ENCODE assay signal across 35 cellular contexts in the genomic region with DNA sequence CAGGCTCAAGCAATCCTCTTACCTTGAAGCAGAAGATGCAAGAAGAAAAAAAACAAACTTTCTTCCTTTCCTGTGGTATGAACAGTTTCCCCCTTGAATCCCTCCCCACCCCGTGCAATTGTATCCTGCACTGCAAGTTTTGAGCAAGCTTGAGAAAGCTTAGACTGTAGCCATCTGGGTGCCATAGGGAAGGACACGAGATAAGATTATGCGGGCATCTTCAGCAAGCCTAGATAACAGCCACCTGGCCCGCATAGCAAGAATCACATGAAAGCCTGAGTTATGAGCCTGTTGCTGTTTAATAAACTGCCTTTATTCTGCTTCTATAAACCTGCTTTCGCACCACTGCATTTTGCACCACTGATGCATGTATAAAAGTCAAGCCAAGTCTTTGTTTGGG.
"Had no signal": no experiment of that assay in that cellular context is flagged by ENCODE, and none has a peak within 500 bp of the region (broad histone marks: within the 10 kb centered on the region; RNA-seq: fewer than 3 reads in every experiment).

No MANE protein-coding gene starts in this region.

- H3K27me3 ChIP-seq: adrenal gland, body of pancreas, brain microvascular endothelial cell, breast epithelium had no signal

- H3K36me3 Mint-ChIP-seq: activated naive CD8-positive, alpha-beta T cell treated with anti-CD3 and anti-CD28 coated beads for 36 hours had no signal

- H3K27ac ChIP-seq: adrenal gland, body of pancreas, brain microvascular endothelial cell, breast epithelium, VCaP had no signal

- DNase-seq: activated CD4-positive, alpha-beta memory T cell treated with anti-CD3 and anti-CD28 coated beads, Interleukin-2, amount 10 ng/mL, durations not matched to agents 7 days and 5 days; activated CD4-positive, alpha-beta T cell treated with anti-CD3 and anti-CD28 coated beads for 1 hour; activated CD4-positive, alpha-beta T cell treated with anti-CD3 and anti-CD28 coated beads for 36 hours; activated CD4-positive, alpha-beta T cell treated with anti-CD3 and anti-CD28 coated beads for 48 hours; activated CD4-positive, alpha-beta T cell treated with anti-CD3 and anti-CD28 coated beads, Interleukin-2, amount 10 ng/mL, durations not matched to agents 7 days and 5 days; activated CD4-positive, alpha-beta T cell treated with anti-CD3 and anti-CD28 coated beads, Interleukin-2, amount 50 U/mL, for 48 hours; activated CD4-positive, CD25-positive, alpha-beta regulatory T cell; activated CD8-positive, alpha-beta memory T cell treated with anti-CD3 and anti-CD28 coated beads for 24 hours; activated CD8-positive, alpha-beta memory T cell treated with anti-CD3 and anti-CD28 coated beads, Interleukin-2, amount 10 ng/mL, durations not matched to agents 7 days and 5 days; activated CD8-positive, alpha-beta memory T cell treated with anti-CD3 and anti-CD28 coated beads, Interleukin-2, amount 50 U/mL, for 48 hours; activated CD8-positive, alpha-beta T cell treated with anti-CD3 and anti-CD28 coated beads, Interleukin-2, amount 10 ng/mL, durations not matched to agents 7 days and 5 days; activated effector memory CD4-positive, alpha-beta T cell treated with Interleukin-2 at 50 U/mL for 16 hours; activated gamma-delta T cell; activated naive CD4-positive, alpha-beta T cell treated with anti-CD3 and anti-CD28 coated beads, Interleukin-2, amount 50 U/mL, for 16 hours; activated naive CD4-positive, alpha-beta T cell treated with Interleukin-2 at 50 U/mL for 16 hours; activated naive CD8-positive, alpha-beta T cell treated with anti-CD3 and anti-CD28 coated beads for 36 hours; activated T-cell treated with anti-CD3 and anti-CD28 coated beads, Interleukin-2, amount 50 U/mL, for 24 hours; activated T-cell treated with anti-CD3 and anti-CD28 coated beads, Interleukin-2, amount 50 U/mL, for 48 hours; adrenal gland; amniotic stem cell; aorta; body of pancreas; brain microvascular endothelial cell; cerebellar nuclear complex; T-helper 1 cell; T-helper 2 cell; T-helper 9 cell had no signal

- H3K4me1 Mint-ChIP-seq: activated CD4-positive, alpha-beta memory T cell treated with anti-CD3 and anti-CD28 coated beads, Interleukin-2, amount 10 ng/mL, durations not matched to agents 7 days and 5 days; activated CD4-positive, alpha-beta T cell treated with anti-CD3 and anti-CD28 coated beads for 36 hours; activated CD4-positive, alpha-beta T cell treated with anti-CD3 and anti-CD28 coated beads, Interleukin-2, amount 10 ng/mL, durations not matched to agents 7 days and 5 days; activated CD8-positive, alpha-beta memory T cell treated with anti-CD3 and anti-CD28 coated beads, Interleukin-2, amount 10 ng/mL, durations not matched to agents 7 days and 5 days; activated naive CD8-positive, alpha-beta T cell treated with anti-CD3 and anti-CD28 coated beads for 36 hours; central memory CD8-positive, alpha-beta T cell; WTC11 had no signal

- H3K4me3 Mint-ChIP-seq: activated CD4-positive, alpha-beta memory T cell treated with anti-CD3 and anti-CD28 coated beads, Interleukin-2, amount 10 ng/mL, durations not matched to agents 7 days and 5 days; activated CD4-positive, alpha-beta T cell treated with anti-CD3 and anti-CD28 coated beads for 36 hours; activated CD4-positive, alpha-beta T cell treated with anti-CD3 and anti-CD28 coated beads, Interleukin-2, amount 10 ng/mL, durations not matched to agents 7 days and 5 days; activated CD8-positive, alpha-beta memory T cell treated with anti-CD3 and anti-CD28 coated beads, Interleukin-2, amount 10 ng/mL, durations not matched to agents 7 days and 5 days; activated CD8-positive, alpha-beta T cell treated with anti-CD3 and anti-CD28 coated beads, Interleukin-2, amount 10 ng/mL, durations not matched to agents 7 days and 5 days; activated naive CD8-positive, alpha-beta T cell treated with anti-CD3 and anti-CD28 coated beads for 36 hours; activated T-cell treated with anti-CD3 and anti-CD28 coated beads, Interleukin-2, amount 50 U/mL, for 24 hours; central memory CD8-positive, alpha-beta T cell; T-helper 1 cell treated with Interleukin-12 subunit alpha and Interleukin-12 subunit beta and Interleukin-4 antibody, amounts not matched to agents 30 μg/mL and 1 μg/mL, for 36 hours; T-helper 2 cell treated with Interferon-gamma antibody and Interleukin-4, amounts not matched to agents 5 μg/mL and 100 μg/mL, for 36 hours; WTC11 had no signal

- H3K36me3 ChIP-seq: adrenal gland, brain microvascular endothelial cell, breast epithelium had no signal

- H3K4me1 ChIP-seq: adrenal gland, body of pancreas, breast epithelium had no signal

- H3K27ac Mint-ChIP-seq: activated CD4-positive, alpha-beta memory T cell treated with anti-CD3 and anti-CD28 coated beads, Interleukin-2, amount 10 ng/mL, durations not matched to agents 7 days and 5 days; activated CD4-positive, alpha-beta T cell treated with anti-CD3 and anti-CD28 coated beads for 36 hours; activated CD4-positive, alpha-beta T cell treated with anti-CD3 and anti-CD28 coated beads, Interleukin-2, amount 10 ng/mL, durations not matched to agents 7 days and 5 days; activated CD8-positive, alpha-beta memory T cell treated with anti-CD3 and anti-CD28 coated beads, Interleukin-2, amount 10 ng/mL, durations not matched to agents 7 days and 5 days; activated CD8-positive, alpha-beta T cell treated with anti-CD3 and anti-CD28 coated beads, Interleukin-2, amount 10 ng/mL, durations not matched to agents 7 days and 5 days; activated naive CD4-positive, alpha-beta T cell treated with anti-CD3 and anti-CD28 coated beads, Interleukin-2, amount 50 U/mL, for 72 hours; activated naive CD8-positive, alpha-beta T cell treated with anti-CD3 and anti-CD28 coated beads for 36 hours; activated T-cell treated with anti-CD3 and anti-CD28 coated beads, Interleukin-2, amount 50 U/mL, for 24 hours; activated T-helper 2 cell treated with anti-CD3 and anti-CD28 coated beads, Interferon-gamma antibody, Interleukin-2, Interleukin-4, amounts not matched to agents 10 μg/mL and 5 μg/mL and 100 μg/mL, durations not matched to agents 14 hours and 24 hours and 36 hours; T-helper 1 cell treated with Interleukin-12 subunit alpha and Interleukin-12 subunit beta and Interleukin-4 antibody, amounts not matched to agents 30 μg/mL and 1 μg/mL, for 36 hours; T-helper 2 cell treated with Interferon-gamma antibody and Interleukin-4, amounts not matched to agents 5 μg/mL and 100 μg/mL, for 36 hours; WTC11 had no signal

- H3K4me3 ChIP-seq: adrenal gland, body of pancreas, breast epithelium had no signal
